In the genomic region with DNA sequence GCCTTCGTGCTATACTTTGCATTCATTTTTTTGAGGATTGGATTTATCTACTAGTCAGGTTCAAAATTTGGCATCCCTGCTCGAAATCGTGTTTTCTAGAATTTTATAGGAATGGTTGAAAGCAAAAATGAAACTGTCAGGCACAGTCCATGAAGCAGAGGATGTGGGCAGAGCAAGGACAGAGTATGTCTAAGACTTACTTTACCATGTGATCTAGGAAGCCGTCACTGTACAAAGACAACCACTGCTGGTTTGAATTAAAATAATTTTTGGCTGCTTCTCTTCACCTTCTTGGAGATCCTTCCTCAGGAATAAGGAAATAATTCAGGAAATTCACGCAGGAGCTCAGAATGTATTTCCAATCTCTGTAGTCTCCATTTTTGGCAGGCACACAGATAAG, we compare ENCODE assay signal across 9 cellular contexts. TPM values are rescaled to one million over a fixed set of nuclear protein-coding genes. Genes with fewer than 3 reads are reported as not detected.
DNase-seq lines count a peak whose midpoint lies in the region; ATAC-seq and TF ChIP-seq lines count a peak whose summit lies in the region.
"Had no signal": no experiment of that assay in that cellular context is flagged by ENCODE, and none has a peak within 500 bp of the region (broad histone marks: within the 10 kb centered on the region; RNA-seq: fewer than 3 reads in every experiment).

No MANE protein-coding gene starts in this region.

- no TSS peak for BruUV-seq in IMR-90 (replicated peaks; lab: Mats Ljungman, UMichigan)

- H3K23ac ChIP-seq in IMR-90 (ENCODE audit: low read depth, low read length), result no peak overlapping the region
- no peak overlapping the region for H3K23ac ChIP-seq in H9 (ENCODE audit: insufficient read length, low read depth, low read length)

- no peak overlapping the region for H4K91ac ChIP-seq in IMR-90 (ENCODE audit: insufficient read depth, low read depth, low read length)
- no peak overlapping the region for H4K91ac ChIP-seq in H9 (ENCODE audit: insufficient read length, low read depth, low read length)

- H3K56ac ChIP-seq in IMR-90 (ENCODE audit: extremely low read depth, insufficient read depth, low read length) (no peak overlapping the region), H9 (ENCODE audit: insufficient read length, low read depth, low read length) (no peak overlapping the region)

- H3F3A ChIP-seq in neural progenitor cell (ENCODE audit: low read depth), result no peaks in the 10 kb centered on the region

- no peak overlapping the region for H3K27ac Mint-ChIP-seq in neural progenitor cell
- no peak overlapping the region for H3K27ac Mint-ChIP-seq in H9

- no peaks in the 10 kb centered on the region for H3K4me1 Mint-ChIP-seq in neural progenitor cell
- H3K4me1 Mint-ChIP-seq in H9, result no peaks in the 10 kb centered on the region

- no peak overlapping the region for H2BK5ac ChIP-seq in IMR-90 (ENCODE audit: low read depth, low read length, poor library complexity, severe bottlenecking)
- H2BK5ac ChIP-seq in H9 (ENCODE audit: insufficient read length, low read length), result no peak overlapping the region

- no peaks in the 10 kb centered on the region for H3K36me3 ChIP-seq in BLaER1 treated with 17β-estradiol and CSF1 and Interleukin-3, amounts not matched to agents 10 nM and 100 nM
- H3K36me3 ChIP-seq in IMR-90 (ENCODE audit: control insufficient read depth, insufficient read depth, low read length) (no peaks in the 10 kb centered on the region), uterus (no peaks in the 10 kb centered on the region), neural progenitor cell (no peaks in the 10 kb centered on the region)
- H3K36me3 ChIP-seq: cardiac muscle cell had no signal

- H4K5ac ChIP-seq in IMR-90 (ENCODE audit: low read depth, low read length), result no peak overlapping the region
- H4K5ac ChIP-seq in H9 (ENCODE audit: insufficient read length, low read depth, low read length), result no peak overlapping the region

- DNase-seq in IMR-90, result peak; percentile 7
- DNase-seq in fibroblast of peridontal ligament (ENCODE audit: extremely low read depth), result peak; percentile 79
- DNase-seq in uterus, result no peak
- DNase-seq in neural progenitor cell (ENCODE audit: low spot score), result no peak
- no peak for DNase-seq in H9

- POLR2A ChIA-PET in IMR-90 (lab: Charles Lee; ENCODE audit: unreplicated experiment), result no interaction called here

- H2AK5ac ChIP-seq in IMR-90 (ENCODE audit: low read depth, low read length) (no peak overlapping the region), H9 (ENCODE audit: insufficient read length, low read length) (no peak overlapping the region)

- H3K14ac ChIP-seq in IMR-90 (replicated peaks; ENCODE audit: low read depth, low read length) (no peak overlapping the region), H9 (ENCODE audit: insufficient read depth, low read length) (no peak overlapping the region)

- H3K27me3 ChIP-seq in BLaER1 treated with 17β-estradiol and CSF1 and Interleukin-3, amounts not matched to agents 10 nM and 100 nM, result no peaks in the 10 kb centered on the region
- H3K27me3 ChIP-seq in IMR-90 (ENCODE audit: control insufficient read depth, insufficient read depth, low read length), result no peaks in the 10 kb centered on the region
- H3K27me3 ChIP-seq in uterus, result no peaks in the 10 kb centered on the region
- no peaks in the 10 kb centered on the region for H3K27me3 ChIP-seq in neural progenitor cell
- H3K27me3 ChIP-seq in H9 (ENCODE audit: insufficient read depth, low read length), result no peaks in the 10 kb centered on the region
- H3K27me3 ChIP-seq: cardiac muscle cell had no signal

- H3K4me3 Mint-ChIP-seq in neural progenitor cell, result no peak overlapping the region
- no peak overlapping the region for H3K4me3 Mint-ChIP-seq in H9

- intact Hi-C loops in IMR-90 (cut with micrococcal nuclease), result no loop called here
- intact Hi-C loops in uterus (cut with DNase I; ENCODE audit: low total_unique reads), result no loop called here

- H3K18ac ChIP-seq in IMR-90 (ENCODE audit: low read depth, low read length), result no peak overlapping the region
- H3K18ac ChIP-seq in H9 (ENCODE audit: insufficient read length, low read depth, low read length), result no peak overlapping the region

- H3K36me3 Mint-ChIP-seq in neural progenitor cell (no peaks in the 10 kb centered on the region), H9 (ENCODE audit: insufficient read depth in 1 of 3, low read depth in 3 of 3) (no peaks in the 10 kb centered on the region; a peak in 1 of 7 replicates)

- no peaks in the 10 kb centered on the region for H4K20me1 ChIP-seq in BLaER1 treated with 17β-estradiol and CSF1 and Interleukin-3, amounts not matched to agents 10 nM and 100 nM
- no peaks in the 10 kb centered on the region for H4K20me1 ChIP-seq in IMR-90 (ENCODE audit: insufficient read depth, low read length)
- H4K20me1 ChIP-seq in neural progenitor cell (ENCODE audit: low read depth), result no peaks in the 10 kb centered on the region
- no peaks in the 10 kb centered on the region for H4K20me1 ChIP-seq in H9 (ENCODE audit: control insufficient read depth, insufficient read depth, insufficient read length)

- H3K79me1 ChIP-seq in IMR-90 (ENCODE audit: low read depth in 1 of 2, low read length in 2 of 2) (no peaks in the 10 kb centered on the region), H9 (ENCODE audit: insufficient read depth, low read depth, low read length, poor library complexity, severe bottlenecking) (no peaks in the 10 kb centered on the region)

- H2BK20ac ChIP-seq in IMR-90 (ENCODE audit: low read depth, low read length) (no peak overlapping the region), H9 (ENCODE audit: low read depth, low read length, poor library complexity, severe bottlenecking) (no peak overlapping the region)

- H2AFZ ChIP-seq in IMR-90 (replicated peaks; ENCODE audit: low read length, poor library complexity), result no peak overlapping the region
- H2AFZ ChIP-seq in neural progenitor cell (replicated peaks), result no peak overlapping the region
- no peak overlapping the region for H2AFZ ChIP-seq in H9 (ENCODE audit: low read length)

- TF ChIP-seq POLR2A in IMR-90 (IDR thresholded peaks at IDR 0.05; ENCODE audit: low read depth, low read length) (no peak), uterus (IDR thresholded peaks at IDR 0.05) (no peak)

- ATAC-seq in GM19372 (IDR thresholded peaks at IDR 0.05; ENCODE audit: low read depth, unreplicated experiment) (peak; percentile 62), IMR-90 (ENCODE audit: low read depth) (no peak), HG03439 (IDR thresholded peaks at IDR 0.05; ENCODE audit: unreplicated experiment) (no peak)

- H2BK15ac ChIP-seq in IMR-90 (ENCODE audit: low read depth, low read length), result no peak overlapping the region
- H2BK15ac ChIP-seq in H9 (ENCODE audit: low read depth, low read length), result no peak overlapping the region

- no peak overlapping the region for H2AK9ac ChIP-seq in IMR-90 (replicated peaks; ENCODE audit: low read depth, low read length, poor library complexity)

- CTCF ChIA-PET in IMR-90 (lab: Yijun Ruan, JAX), result interaction anchor here (0.7 kb wide), 1 partner anchor 71 kb away, joined by 7 read pairs; no protein-coding TSS in a partner anchor

- TF ChIP-seq RAD21 in IMR-90 (IDR thresholded peaks at IDR 0.05; ENCODE audit: low read length), result no peak

- no peak overlapping the region for H3T11ph ChIP-seq in H9 (ENCODE audit: low read length)

- H3K27ac ChIP-seq in BLaER1 treated with 17β-estradiol and CSF1 and Interleukin-3, amounts not matched to agents 10 nM and 100 nM, result peak overlapping the region in 8 of 11 experiments; percentile 9 to 59 (median 31); a peak in 8 of 22 replicates
- H3K27ac ChIP-seq in IMR-90 (ENCODE audit: insufficient read depth, low read length) (no peak overlapping the region), uterus (no peak overlapping the region), neural progenitor cell (no peak overlapping the region), H9 (ENCODE audit: insufficient read length, low read depth, low read length) (no peak overlapping the region)
- H3K27ac ChIP-seq: cardiac muscle cell had no signal

- H3K4ac ChIP-seq in IMR-90 (ENCODE audit: low read depth, low read length) (no peak overlapping the region), H9 (ENCODE audit: low read depth, low read length) (no peak overlapping the region)

- H3K9me3 Mint-ChIP-seq in neural progenitor cell, result no peaks in the 10 kb centered on the region
- no peaks in the 10 kb centered on the region for H3K9me3 Mint-ChIP-seq in H9

- H3K4me2 ChIP-seq in BLaER1 treated with 17β-estradiol and CSF1 and Interleukin-3, amounts not matched to agents 10 nM and 100 nM, result peak overlapping the region in 10 of 11 experiments; percentile 5 to 83 (median 44); a peak in 13 of 22 replicates
- H3K4me2 ChIP-seq in IMR-90 (ENCODE audit: low read depth, low read length) (peak overlapping the region; percentile 53; the same call in 1 of the 2 replicates), neural progenitor cell (no peak overlapping the region), H9 (ENCODE audit: insufficient read depth, insufficient read length, low read length) (no peak overlapping the region)

- H3K79me2 ChIP-seq in neural progenitor cell (ENCODE audit: low read depth) (no peaks in the 10 kb centered on the region), H9 (ENCODE audit: insufficient read depth, low read length) (no peaks in the 10 kb centered on the region)

- no peaks in the 10 kb centered on the region for H3K23me2 ChIP-seq in H9 (ENCODE audit: insufficient read length, low read depth, low read length, poor library complexity, severe bottlenecking)

- in situ Hi-C loops in IMR-90 (cut with MboI; ENCODE audit: low sequenced_read_pairs), result loop anchor here (25.0 kb wide), 1 partner anchor 372 kb away; no protein-coding TSS in a partner anchor

- H3K9ac ChIP-seq in BLaER1 treated with 17β-estradiol and CSF1 and Interleukin-3, amounts not matched to agents 10 nM and 100 nM, result peak overlapping the region in 4 of 11 experiments; percentile 10 to 69 (median 38); a peak in 5 of 22 replicates
- H3K9ac ChIP-seq in IMR-90 (ENCODE audit: low read depth, low read length), result no peak overlapping the region
- H3K9ac ChIP-seq in neural progenitor cell, result no peak overlapping the region
- H3K9ac ChIP-seq in H9 (ENCODE audit: extremely low read depth, insufficient read length, low read length), result no peak overlapping the region

- dilution Hi-C loops in IMR-90 (cut with HindIII; ENCODE audit: low sequenced_read_pairs, unreplicated experiment), result no loop called here

- no peak overlapping the region for H4K8ac ChIP-seq in IMR-90 (ENCODE audit: low read depth in 2 of 2, low read length in 2 of 2)
- H4K8ac ChIP-seq in H9 (replicated peaks; ENCODE audit: insufficient read length, low read depth, low read length), result no peak overlapping the region

- H3K4me3 ChIP-seq in BLaER1 treated with 17β-estradiol and CSF1 and Interleukin-3, amounts not matched to agents 10 nM and 100 nM, result peak overlapping the region in 2 of 10 experiments; percentile 12 to 22; a peak in 2 of 20 replicates
- no peak overlapping the region for H3K4me3 ChIP-seq in IMR-90 (ENCODE audit: insufficient read depth, low read depth, low read length)
- H3K4me3 ChIP-seq in uterus, result no peak overlapping the region
- H3K4me3 ChIP-seq in neural progenitor cell, result no peak overlapping the region
- H3K4me3 ChIP-seq: cardiac muscle cell had no signal

- H3K27me3 Mint-ChIP-seq in neural progenitor cell (ENCODE audit: insufficient read depth, low read depth) (no peaks in the 10 kb centered on the region), H9 (ENCODE audit: low read depth) (no peaks in the 10 kb centered on the region)

- no peaks in the 10 kb centered on the region for H3K9me3 ChIP-seq in BLaER1 treated with 17β-estradiol and CSF1 and Interleukin-3, amounts not matched to agents 10 nM and 100 nM (replicated peaks in 1 of 11)
- H3K9me3 ChIP-seq in IMR-90 (ENCODE audit: control insufficient read depth, insufficient read depth, low read length) (no peaks in the 10 kb centered on the region), uterus (no peaks in the 10 kb centered on the region), neural progenitor cell (ENCODE audit: low read depth) (no peaks in the 10 kb centered on the region), H9 (ENCODE audit: control insufficient read depth, low read depth, low read length) (no peaks in the 10 kb centered on the region)

- TF ChIP-seq CTCF in IMR-90 (conservative IDR thresholded peaks at IDR 0.05; ENCODE audit: low read depth, low read length) (no peak), uterus (IDR thresholded peaks at IDR 0.05) (no peak), neural progenitor cell (IDR thresholded peaks at IDR 0.05) (no peak), H9 (conservative IDR thresholded peaks at IDR 0.05) (no peak)

- no peaks in the 10 kb centered on the region for H3K9me1 ChIP-seq in IMR-90 (ENCODE audit: insufficient read depth, low read length)

- H2BK120ac ChIP-seq in IMR-90 (ENCODE audit: low read depth, low read length), result no peak overlapping the region
- H2BK120ac ChIP-seq in H9 (ENCODE audit: low read depth, low read length, poor library complexity, severe bottlenecking), result no peak overlapping the region

- H2BK12ac ChIP-seq in H9 (ENCODE audit: insufficient read length, low read depth, low read length), result no peak overlapping the region

- peaks cover 0 to 19% (median 10%) of the 10 kb centered on the region in 10 experiments; a peak in 13 of 20 replicates for H3K4me1 ChIP-seq in BLaER1 treated with 17β-estradiol and CSF1 and Interleukin-3, amounts not matched to agents 10 nM and 100 nM
- no peaks in the 10 kb centered on the region for H3K4me1 ChIP-seq in IMR-90 (ENCODE audit: control insufficient read depth, insufficient read depth, low read length)
- H3K4me1 ChIP-seq in uterus, result no peaks in the 10 kb centered on the region
- no peaks in the 10 kb centered on the region for H3K4me1 ChIP-seq in neural progenitor cell
- H3K4me1 ChIP-seq in H9 (ENCODE audit: insufficient read depth, low read length), result no peaks in the 10 kb centered on the region

- no CpG with 5 or more reads among the region's 5 CpGs for WGBS in IMR-90 (ENCODE audit: extremely low coverage in 2 of 2, insufficient read length in 1 of 2), 2 experiments
- no CpG with 5 or more reads among the region's 5 CpGs for WGBS in H9 (ENCODE audit: extremely low coverage, insufficient read length, low lambda C conversion rate)

RNA-seq across cellular contexts. Expression of gene SGPP1, which starts 31.6 kb away (rescaled TPM):
- total RNA-seq in IMR-90 (2012; rRNA removed), result 11.1 and 23.1 TPM in 2 replicates
- 7.9 and 8.6 TPM in 2 replicates for polyA plus RNA-seq in IMR-90 (2012; rRNA removed)
- 2.7 and 6.1 TPM in 2 replicates for polyA plus RNA-seq in IMR-90 (2012; cell fraction: cytosol; rRNA removed)
- 2.8 and 2.9 TPM in 2 replicates for polyA plus RNA-seq in IMR-90 (2012; cell fraction: nucleus; rRNA removed; ENCODE audit: low replicate concordance)
- 10 to 100 TPM; 17.7 to 47.6 (median 21.5) TPM for total RNA-seq in uterus
- 7.4 and 9.2 TPM in 2 replicates for total RNA-seq in neural progenitor cell (ENCODE audit: low replicate concordance)
- total RNA-seq in H9 (2021), result 5.5 and 5.8 TPM in 2 replicates

Comparison
In these comparisons a context has a peak if more than half of its experiments do, and no peak if none do; other contexts are left out.
1. H3K27ac ChIP-seq: peak in BLaER1 treated with 17β-estradiol and CSF1 and Interleukin-3, amounts not matched to agents 10 nM and 100 nM (8 of 11); none in IMR-90 (single experiment), uterus (0 of 2), neural progenitor cell (single experiment) and H9 (single experiment).
2. H3K4me2 ChIP-seq: peak in BLaER1 treated with 17β-estradiol and CSF1 and Interleukin-3, amounts not matched to agents 10 nM and 100 nM (10 of 11) and IMR-90 (single experiment); none in neural progenitor cell (single experiment) and H9 (single experiment).
3. DNase-seq: peak in IMR-90 (single experiment) and fibroblast of peridontal ligament (single experiment); none in uterus (0 of 2), neural progenitor cell (single experiment) and H9 (single experiment).